Comparison of ENCODE assay signal across 19 cellular contexts in the genomic region with DNA sequence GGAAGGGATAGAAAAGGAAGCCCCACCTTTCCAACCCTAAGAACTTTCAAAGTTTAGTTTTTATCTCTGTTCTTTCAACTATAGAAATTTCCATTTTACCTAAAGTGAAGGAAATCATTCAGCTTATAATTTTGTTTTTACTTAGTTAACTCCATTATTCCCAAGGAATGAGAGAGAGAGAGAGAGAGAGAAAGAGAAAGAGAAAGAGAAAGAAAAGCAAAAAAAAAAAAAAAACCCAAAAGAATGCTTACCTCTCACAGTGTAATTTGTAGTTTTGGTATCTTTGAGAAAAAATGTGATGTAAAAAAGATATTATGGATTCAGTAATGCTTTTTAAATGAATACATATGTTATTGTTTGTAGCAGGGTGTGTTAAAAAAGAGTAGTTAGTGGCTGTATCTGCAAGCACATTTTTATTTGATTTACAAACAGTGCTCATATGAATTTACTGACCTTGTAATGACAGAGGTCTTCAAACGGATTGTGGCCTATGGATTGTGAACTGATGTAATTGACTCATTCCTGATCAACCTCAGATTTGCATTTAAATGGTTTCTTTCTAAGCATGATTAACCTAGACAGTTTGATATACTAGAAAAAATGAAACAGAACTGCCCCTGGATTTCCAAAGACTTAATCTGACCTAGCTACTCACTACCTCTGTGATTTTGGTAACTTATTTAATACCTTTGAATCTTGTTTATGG.
DNase-seq lines count a peak whose midpoint lies in the region; ATAC-seq and TF ChIP-seq lines count a peak whose summit lies in the region.
"Had no signal": no experiment of that assay in that cellular context is flagged by ENCODE, and none has a peak within 500 bp of the region (broad histone marks: within the 10 kb centered on the region; RNA-seq: fewer than 3 reads in every experiment).

No MANE protein-coding gene starts in this region.

- no peak overlapping the region for H3K9ac ChIP-seq in MM.1S (ENCODE audit: low read length)

- H3K9me2 ChIP-seq in MM.1S (replicated peaks; ENCODE audit: insufficient read depth, low read length), result no peaks in the 10 kb centered on the region

- H3K36me3 ChIP-seq in HEK293 (ENCODE audit: control insufficient read depth in 2 of 2, insufficient read depth in 1 of 2, low read length in 2 of 2) (peaks cover 0 to 6% of the 10 kb centered on the region in 2 experiments; a peak in 1 of 3 replicates), MM.1S (replicated peaks; ENCODE audit: insufficient read depth, low read length) (no peaks in the 10 kb centered on the region)
- H3K36me3 ChIP-seq: brain microvascular endothelial cell had no signal

- TF ChIP-seq CTCF in HEK293 (tag by site-specific recombination; IDR thresholded peaks at IDR 0.05) (no peak), chondrocyte (IDR thresholded peaks at IDR 0.05) (no peak), MM.1S (IDR thresholded peaks at IDR 0.05; ENCODE audit: low read length) (no peak)

- H3K79me2 ChIP-seq in MM.1S (ENCODE audit: low read length), result peaks cover 83% of the 10 kb centered on the region

- no peak overlapping the region for H3K27ac ChIP-seq in HEK293 (ENCODE audit: extremely low read depth, low read depth, low read length)
- no peak overlapping the region for H3K27ac ChIP-seq in MM.1S (ENCODE audit: low read length)
- H3K27ac ChIP-seq: brain microvascular endothelial cell, esophagus muscularis mucosa, hepatocyte had no signal

- H3K9me3 ChIP-seq in HEK293 (ENCODE audit: control insufficient read depth, insufficient read depth, low read depth, low read length), result no peaks in the 10 kb centered on the region
- H3K9me3 ChIP-seq in MM.1S (replicated peaks; ENCODE audit: insufficient read depth, low read length), result no peaks in the 10 kb centered on the region

- ATAC-seq in activated CD8-positive, alpha-beta memory T cell treated with anti-CD3 and anti-CD28 coated beads, Interleukin-2, amount 10 ng/mL, durations not matched to agents 7 days and 5 days, result peak; percentile 53
- ATAC-seq in stimulated activated naive B cell treated with anti-CD40 and anti-IgM and Interleukin-4, amounts not matched to agents 10 μg/mL and 1 μg/mL and 100 μg/mL, for 72 hours (replicated peaks), result peak in 1 of 2 donors; percentile 51
- ATAC-seq: left colon, mucosa of descending colon had no signal

- CTCF ChIA-PET in activated CD8-positive, alpha-beta memory T cell treated with anti-CD3 and anti-CD28 coated beads, Interleukin-2, amount 10 ng/mL, durations not matched to agents 7 days and 5 days (lab: Charles Lee), result interaction anchor here (0.7 to 1.6 kb wide), 4 partner anchors 13 to 300 kb away, joined by 3 to 11 read pairs (median 4); no protein-coding TSS in a partner anchor
- CTCF ChIA-PET in HEK293 (lab: Yijun Ruan, JAX), result interaction anchor here (0.6 to 2.4 kb wide), 3 partner anchors 13 to 48 kb away, joined by 3 to 10 read pairs (median 4); no protein-coding TSS in a partner anchor

- no peak for DNase-seq in activated CD8-positive, alpha-beta memory T cell treated with anti-CD3 and anti-CD28 coated beads, Interleukin-2, amount 10 ng/mL, durations not matched to agents 7 days and 5 days
- no peak for DNase-seq in activated CD8-positive, alpha-beta memory T cell treated with anti-CD3 and anti-CD28 coated beads for 24 hours
- no peak for DNase-seq in chondrocyte (ENCODE audit: low spot score)
- DNase-seq in stimulated activated naive B cell treated with anti-CD40 and anti-IgM and Interleukin-4, amounts not matched to agents 10 μg/mL and 1 μg/mL and 100 μg/mL, for 72 hours, result no peak
- DNase-seq in head of caudate nucleus, result no peak
- no peak for DNase-seq in HK-2 (ENCODE audit: unreplicated experiment)
- DNase-seq in MM.1S, result no peak
- DNase-seq: activated CD4-positive, alpha-beta T cell treated with anti-CD3 and anti-CD28 coated beads for 48 hours; activated effector memory CD4-positive, alpha-beta T cell treated with anti-CD3 and anti-CD28 coated beads, Interleukin-2, amount 50 U/mL, for 16 hours; brain microvascular endothelial cell; dorsolateral prefrontal cortex; left colon; mucosa of descending colon; NCI-H1436 treated with DMSO at 0.1 percent for 48 hours; NCI-H345; T-helper 2 cell had no signal

- POLR2A ChIA-PET in HEK293 (lab: Yijun Ruan, JAX), result no interaction called here

- peaks cover under 1% of the 10 kb centered on the region for H3K9me3 Mint-ChIP-seq in activated CD8-positive, alpha-beta memory T cell treated with anti-CD3 and anti-CD28 coated beads, Interleukin-2, amount 10 ng/mL, durations not matched to agents 7 days and 5 days (ENCODE audit: low read depth)
- H3K9me3 Mint-ChIP-seq in chondrocyte (ENCODE audit: low read depth), result peaks cover 9% of the 10 kb centered on the region
- H3K9me3 Mint-ChIP-seq in stimulated activated naive B cell treated with anti-CD40 and anti-IgM and Interleukin-4, amounts not matched to agents 10 μg/mL and 1 μg/mL and 100 μg/mL, for 72 hours, result peaks cover 0 to 3% of the 10 kb centered on the region in 2 donors

- no peaks in the 10 kb centered on the region for H3K27me3 ChIP-seq in MM.1S (replicated peaks; ENCODE audit: insufficient read depth, low read length)
- H3K27me3 ChIP-seq: brain microvascular endothelial cell, dorsolateral prefrontal cortex, esophagus muscularis mucosa, hepatocyte had no signal

- peaks cover 22% of the 10 kb centered on the region for H3K4me1 Mint-ChIP-seq in activated CD8-positive, alpha-beta memory T cell treated with anti-CD3 and anti-CD28 coated beads, Interleukin-2, amount 10 ng/mL, durations not matched to agents 7 days and 5 days
- peaks cover 17% of the 10 kb centered on the region for H3K4me1 Mint-ChIP-seq in chondrocyte (ENCODE audit: low read depth)
- peaks cover 36 to 55% of the 10 kb centered on the region in 2 donors for H3K4me1 Mint-ChIP-seq in stimulated activated naive B cell treated with anti-CD40 and anti-IgM and Interleukin-4, amounts not matched to agents 10 μg/mL and 1 μg/mL and 100 μg/mL, for 72 hours

- no peak overlapping the region for H3K4me2 ChIP-seq in MM.1S (ENCODE audit: low read depth, low read length)
- H3K4me2 ChIP-seq: hepatocyte had no signal

- peak overlapping the region; percentile 24 for H3K27ac Mint-ChIP-seq in activated CD8-positive, alpha-beta memory T cell treated with anti-CD3 and anti-CD28 coated beads, Interleukin-2, amount 10 ng/mL, durations not matched to agents 7 days and 5 days
- peak overlapping the region; percentile 29 for H3K27ac Mint-ChIP-seq in chondrocyte (ENCODE audit: unreplicated experiment)
- H3K27ac Mint-ChIP-seq in stimulated activated naive B cell treated with anti-CD40 and anti-IgM and Interleukin-4, amounts not matched to agents 10 μg/mL and 1 μg/mL and 100 μg/mL, for 72 hours, result peak overlapping the region; percentile 68

- no peak overlapping the region for H3K4me3 Mint-ChIP-seq in activated CD8-positive, alpha-beta memory T cell treated with anti-CD3 and anti-CD28 coated beads, Interleukin-2, amount 10 ng/mL, durations not matched to agents 7 days and 5 days
- H3K4me3 Mint-ChIP-seq in chondrocyte (ENCODE audit: unreplicated experiment), result no peak overlapping the region
- H3K4me3 Mint-ChIP-seq in stimulated activated naive B cell treated with anti-CD40 and anti-IgM and Interleukin-4, amounts not matched to agents 10 μg/mL and 1 μg/mL and 100 μg/mL, for 72 hours, result no peak overlapping the region

- no peaks in the 10 kb centered on the region for H4K20me1 ChIP-seq in MM.1S (ENCODE audit: insufficient read depth, low read length)

- intact Hi-C loops in head of caudate nucleus (cut with DNase I), result no loop called here

- peaks cover 23% of the 10 kb centered on the region for H3K36me3 Mint-ChIP-seq in activated CD8-positive, alpha-beta memory T cell treated with anti-CD3 and anti-CD28 coated beads, Interleukin-2, amount 10 ng/mL, durations not matched to agents 7 days and 5 days
- peaks cover under 1% of the 10 kb centered on the region for H3K36me3 Mint-ChIP-seq in chondrocyte (ENCODE audit: low read depth)
- H3K36me3 Mint-ChIP-seq in stimulated activated naive B cell treated with anti-CD40 and anti-IgM and Interleukin-4, amounts not matched to agents 10 μg/mL and 1 μg/mL and 100 μg/mL, for 72 hours, result peaks cover 27 to 41% of the 10 kb centered on the region in 2 donors

- H3K4me1 ChIP-seq in HEK293 (ENCODE audit: control insufficient read depth, insufficient read depth, low read length), result peaks cover 15% of the 10 kb centered on the region
- H3K4me1 ChIP-seq in MM.1S (ENCODE audit: low read length), result no peaks in the 10 kb centered on the region

- H3K4me3 ChIP-seq in HEK293 (ENCODE audit: low read depth, low read length) (no peak overlapping the region), MM.1S (ENCODE audit: low read length) (no peak overlapping the region)
- H3K4me3 ChIP-seq: dorsolateral prefrontal cortex, esophagus muscularis mucosa, hepatocyte, mucosa of descending colon had no signal

- no peaks in the 10 kb centered on the region for H3F3A ChIP-seq in MM.1S (ENCODE audit: insufficient read depth, low read length)

- no peak overlapping the region for H2AFZ ChIP-seq in MM.1S (ENCODE audit: low read length)
- H2AFZ ChIP-seq: hepatocyte had no signal

- H3K27me3 Mint-ChIP-seq in activated CD8-positive, alpha-beta memory T cell treated with anti-CD3 and anti-CD28 coated beads, Interleukin-2, amount 10 ng/mL, durations not matched to agents 7 days and 5 days, result no peaks in the 10 kb centered on the region
- no peaks in the 10 kb centered on the region for H3K27me3 Mint-ChIP-seq in chondrocyte (ENCODE audit: low read depth)
- H3K27me3 Mint-ChIP-seq in stimulated activated naive B cell treated with anti-CD40 and anti-IgM and Interleukin-4, amounts not matched to agents 10 μg/mL and 1 μg/mL and 100 μg/mL, for 72 hours, result no peaks in the 10 kb centered on the region

TF ChIP-seq in HEK293, 187 proteins besides CTCF, POLR2A, EP300 and RAD21 (continues in another document):
- TF ChIP-seq, protein P1, sequence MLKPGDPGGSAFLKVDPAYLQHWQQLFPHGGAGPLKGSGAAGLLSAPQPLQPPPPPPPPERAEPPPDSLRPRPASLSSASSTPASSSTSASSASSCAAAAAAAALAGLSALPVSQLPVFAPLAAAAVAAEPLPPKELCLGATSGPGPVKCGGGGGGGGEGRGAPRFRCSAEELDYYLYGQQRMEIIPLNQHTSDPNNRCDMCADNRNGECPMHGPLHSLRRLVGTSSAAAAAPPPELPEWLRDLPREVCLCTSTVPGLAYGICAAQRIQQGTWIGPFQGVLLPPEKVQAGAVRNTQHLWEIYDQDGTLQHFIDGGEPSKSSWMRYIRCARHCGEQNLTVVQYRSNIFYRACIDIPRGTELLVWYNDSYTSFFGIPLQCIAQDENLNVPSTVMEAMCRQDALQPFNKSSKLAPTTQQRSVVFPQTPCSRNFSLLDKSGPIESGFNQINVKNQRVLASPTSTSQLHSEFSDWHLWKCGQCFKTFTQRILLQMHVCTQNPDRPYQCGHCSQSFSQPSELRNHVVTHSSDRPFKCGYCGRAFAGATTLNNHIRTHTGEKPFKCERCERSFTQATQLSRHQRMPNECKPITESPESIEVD (tag by site-specific recombination; IDR thresholded peaks at IDR 0.05), result 0 out of 2 replicates have a peak, but pooled peaks have one; percentile 39
- TF ChIP-seq ZNF391 (tag by site-specific recombination; IDR thresholded peaks at IDR 0.05; ENCODE audit: borderline replicate concordance, low read depth) (no peak), PRDM1 (tag by site-specific recombination; IDR thresholded peaks at IDR 0.05) (peak; percentile 74), ZNF571 (tag by site-specific recombination; IDR thresholded peaks at IDR 0.05) (no peak)
